In genomic region chr1:199089393-199090122, GRCh38 we compare ENCODE assay signal across 8 cellular contexts.
DNase-seq lines count a peak whose midpoint lies in the region; ATAC-seq lines count a peak whose summit lies in the region.

No MANE protein-coding gene starts in this region.

- peak overlapping the region; percentile 67 for H3K27ac Mint-ChIP-seq in activated CD4-positive, alpha-beta T cell treated with anti-CD3 and anti-CD28 coated beads, Interleukin-2, amount 10 ng/mL, durations not matched to agents 24 days and 14 days
- H3K27ac Mint-ChIP-seq in stimulated activated naive CD8-positive, alpha-beta T cell treated with anti-CD3 and anti-CD28 coated beads, Interleukin-15, amount 100 ng/mL, for 72 hours, result no peak overlapping the region

- H3K9me3 Mint-ChIP-seq in activated CD4-positive, alpha-beta T cell treated with anti-CD3 and anti-CD28 coated beads, Interleukin-2, amount 10 ng/mL, durations not matched to agents 24 days and 14 days, result peaks cover 32% of the 10 kb centered on the region
- no peaks in the 10 kb centered on the region for H3K9me3 Mint-ChIP-seq in stimulated activated naive CD8-positive, alpha-beta T cell treated with anti-CD3 and anti-CD28 coated beads, Interleukin-15, amount 100 ng/mL, for 72 hours

- peaks cover 40% of the 10 kb centered on the region for H3K36me3 Mint-ChIP-seq in activated CD4-positive, alpha-beta T cell treated with anti-CD3 and anti-CD28 coated beads, Interleukin-2, amount 10 ng/mL, durations not matched to agents 24 days and 14 days (ENCODE audit: low read depth)

- peak; percentile 81 for ATAC-seq in HG03103 (IDR thresholded peaks at IDR 0.05; ENCODE audit: low read depth, unreplicated experiment)
- ATAC-seq in stimulated activated naive CD8-positive, alpha-beta T cell treated with anti-CD3 and anti-CD28 coated beads, Interleukin-15, amount 100 ng/mL, for 72 hours, result peak; percentile 98

- peak overlapping the region; percentile 49 for H3K4me3 Mint-ChIP-seq in activated CD4-positive, alpha-beta T cell treated with anti-CD3 and anti-CD28 coated beads, Interleukin-2, amount 10 ng/mL, durations not matched to agents 24 days and 14 days
- H3K4me3 Mint-ChIP-seq in stimulated activated naive CD8-positive, alpha-beta T cell treated with anti-CD3 and anti-CD28 coated beads, Interleukin-15, amount 100 ng/mL, for 72 hours, result no peak overlapping the region

- intact Hi-C loops in activated CD4-positive, alpha-beta T cell treated with anti-CD3 and anti-CD28 coated beads, Interleukin-2, amount 10 ng/mL, durations not matched to agents 24 days and 14 days (cut with micrococcal nuclease), result loop anchor here (2.0 to 5.0 kb wide), 4 partner anchors 49 to 167 kb away; no protein-coding TSS in a partner anchor
- intact Hi-C loops in head of caudate nucleus (cut with DNase I), result no loop called here

- peak; percentile 29 for DNase-seq in stimulated activated CD4-positive, alpha-beta T cell treated with anti-CD3 and anti-CD28 coated beads, Interleukin-15, amount 100 ng/mL, for 24 hours
- no peak for DNase-seq in stimulated activated CD4-positive, alpha-beta T cell treated with anti-CD3 and anti-CD28 coated beads, Interleukin-2, amount 100 ng/mL, for 24 hours
- DNase-seq in activated CD4-positive, alpha-beta T cell treated with anti-CD3 and anti-CD28 coated beads, Interleukin-2, amount 10 ng/mL, durations not matched to agents 24 days and 14 days, result peak; percentile 87
- peak; percentile 33 to 44 for DNase-seq in stimulated activated naive CD8-positive, alpha-beta T cell treated with anti-CD3 and anti-CD28 coated beads, Interleukin-15, amount 100 ng/mL, for 72 hours
- no peak for DNase-seq in head of caudate nucleus
- no peak for DNase-seq in HT-29 (ENCODE audit: low spot score)
- no peak for DNase-seq in Ammon's horn (ENCODE audit: low spot score)

- H3K4me1 Mint-ChIP-seq in activated CD4-positive, alpha-beta T cell treated with anti-CD3 and anti-CD28 coated beads, Interleukin-2, amount 10 ng/mL, durations not matched to agents 24 days and 14 days, result peaks cover 36% of the 10 kb centered on the region
- H3K4me1 Mint-ChIP-seq in stimulated activated naive CD8-positive, alpha-beta T cell treated with anti-CD3 and anti-CD28 coated beads, Interleukin-15, amount 100 ng/mL, for 72 hours, result peaks cover 31% of the 10 kb centered on the region

- no peaks in the 10 kb centered on the region for H3K27me3 Mint-ChIP-seq in activated CD4-positive, alpha-beta T cell treated with anti-CD3 and anti-CD28 coated beads, Interleukin-2, amount 10 ng/mL, durations not matched to agents 24 days and 14 days
- H3K27me3 Mint-ChIP-seq in stimulated activated naive CD8-positive, alpha-beta T cell treated with anti-CD3 and anti-CD28 coated beads, Interleukin-15, amount 100 ng/mL, for 72 hours, result peaks cover 8% of the 10 kb centered on the region

Comparison
In these comparisons a context has a peak if more than half of its experiments do, and no peak if none do; other contexts are left out.
1. DNase-seq: peak in stimulated activated CD4-positive, alpha-beta T cell treated with anti-CD3 and anti-CD28 coated beads, Interleukin-15, amount 100 ng/mL, for 24 hours (single experiment), activated CD4-positive, alpha-beta T cell treated with anti-CD3 and anti-CD28 coated beads, Interleukin-2, amount 10 ng/mL, durations not matched to agents 24 days and 14 days (single experiment) and stimulated activated naive CD8-positive, alpha-beta T cell treated with anti-CD3 and anti-CD28 coated beads, Interleukin-15, amount 100 ng/mL, for 72 hours (2 of 2); none in stimulated activated CD4-positive, alpha-beta T cell treated with anti-CD3 and anti-CD28 coated beads, Interleukin-2, amount 100 ng/mL, for 24 hours (0 of 2), head of caudate nucleus (0 of 42), HT-29 (single experiment) and Ammon's horn (single experiment).